ENCODE assay signal across 1 cellular context in genomic region chr6:22151892-22152291, GRCh38.
TF ChIP-seq lines count a peak whose summit lies in the region.

No MANE protein-coding gene starts in this region.

TF ChIP-seq in H1, 55 proteins besides CTCF, POLR2A, EP300 and RAD21:
- TF ChIP-seq MAFK (IDR thresholded peaks at IDR 0.05; ENCODE audit: low read depth, low read length) (peak; percentile 21; the same call in 1 of the 2 replicates), SP4 (IDR thresholded peaks at IDR 0.05; ENCODE audit: low read length) (no peak)
